17 cellular contexts compared by ENCODE assay signal in the genomic region with DNA sequence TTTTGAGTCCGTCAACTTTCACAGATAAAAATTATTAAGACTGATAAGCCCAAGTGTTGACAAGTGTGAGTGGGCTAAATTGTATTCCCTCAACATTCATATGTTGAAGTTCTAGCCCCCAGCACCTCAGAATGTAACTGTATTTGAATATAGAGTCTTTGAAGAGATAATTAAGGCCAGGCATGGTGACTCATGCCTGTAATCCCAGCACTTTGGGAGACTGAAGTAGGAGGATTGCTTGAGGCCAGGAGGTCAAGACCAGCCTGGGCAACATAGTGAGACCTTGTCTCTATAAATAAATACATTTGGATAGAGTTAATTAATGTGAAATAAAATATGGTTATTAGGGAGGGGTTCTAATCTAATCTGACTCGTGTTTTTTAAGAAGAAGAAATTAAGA.
"Had no signal": no experiment of that assay in that cellular context is flagged by ENCODE, and none has a peak within 500 bp of the region (broad histone marks: within the 10 kb centered on the region; RNA-seq: fewer than 3 reads in every experiment).

No MANE protein-coding gene starts in this region.

- ATAC-seq: activated CD4-positive, alpha-beta T cell treated with anti-CD3 and anti-CD28 coated beads for 36 hours; activated T-cell treated with anti-CD3 and anti-CD28 coated beads, Interleukin-2, amount 50 U/mL, for 72 hours; natural killer cell treated with Interleukin-12 subunit alpha and Interleukin-12 subunit beta and Interleukin-15 and Interleukin-18, amount 100 ng/mL, for 72 hours; sciatic nerve had no signal

- H3K9me3 ChIP-seq: colonic mucosa, thoracic aorta had no signal

- H3K4me1 ChIP-seq: colonic mucosa had no signal

- DNase-seq: activated CD4-positive, alpha-beta memory T cell treated with anti-CD3 and anti-CD28 coated beads, Interleukin-2, amount 10 ng/mL, durations not matched to agents 7 days and 5 days; activated CD4-positive, alpha-beta T cell treated with anti-CD3 and anti-CD28 coated beads for 36 hours; activated CD8-positive, alpha-beta memory T cell treated with anti-CD3 and anti-CD28 coated beads, Interleukin-2, amount 50 U/mL, for 4 hours; activated naive CD8-positive, alpha-beta T cell treated with anti-CD3 and anti-CD28 coated beads, Interleukin-2, amount 10 ng/mL, durations not matched to agents 7 days and 5 days; activated T-cell treated with anti-CD3 and anti-CD28 coated beads, Interleukin-2, amount 50 U/mL, for 72 hours; caudate nucleus; colonic mucosa; effector CD8-positive, alpha-beta T cell; occipital lobe; stimulated activated CD4-positive, alpha-beta T cell treated with anti-CD3 and anti-CD28 coated beads, Interleukin-12 subunit alpha, Interleukin-12 subunit beta, amount 100 ng/mL, for 4 hours; stimulated activated naive CD4-positive, alpha-beta T cell treated with Interleukin-2 at 50 U/mL for 16 hours had no signal

- H3K9me3 Mint-ChIP-seq: activated CD4-positive, alpha-beta memory T cell treated with anti-CD3 and anti-CD28 coated beads, Interleukin-2, amount 10 ng/mL, durations not matched to agents 7 days and 5 days; activated naive CD8-positive, alpha-beta T cell treated with anti-CD3 and anti-CD28 coated beads, Interleukin-2, amount 10 ng/mL, durations not matched to agents 7 days and 5 days; activated T-cell treated with anti-CD3 and anti-CD28 coated beads, Interleukin-2, amount 50 U/mL, for 72 hours; memory B cell; natural killer cell treated with Interleukin-12 subunit alpha and Interleukin-12 subunit beta and Interleukin-15 and Interleukin-18, amount 100 ng/mL, for 72 hours had no signal

- H3K36me3 ChIP-seq: colonic mucosa, thoracic aorta had no signal

- H3K4me1 Mint-ChIP-seq: activated CD4-positive, alpha-beta T cell treated with anti-CD3 and anti-CD28 coated beads for 36 hours; memory B cell had no signal

- H3K27me3 Mint-ChIP-seq: progenitor cell of endocrine pancreas had no signal

- H3K27ac Mint-ChIP-seq: activated CD4-positive, alpha-beta memory T cell treated with anti-CD3 and anti-CD28 coated beads, Interleukin-2, amount 10 ng/mL, durations not matched to agents 7 days and 5 days; activated CD4-positive, alpha-beta T cell treated with anti-CD3 and anti-CD28 coated beads for 36 hours; activated naive CD8-positive, alpha-beta T cell treated with anti-CD3 and anti-CD28 coated beads, Interleukin-2, amount 10 ng/mL, durations not matched to agents 7 days and 5 days; activated T-cell treated with anti-CD3 and anti-CD28 coated beads, Interleukin-2, amount 50 U/mL, for 72 hours; memory B cell; natural killer cell treated with Interleukin-12 subunit alpha and Interleukin-12 subunit beta and Interleukin-15 and Interleukin-18, amount 100 ng/mL, for 72 hours; progenitor cell of endocrine pancreas had no signal

- H3K4me3 Mint-ChIP-seq: activated CD4-positive, alpha-beta memory T cell treated with anti-CD3 and anti-CD28 coated beads, Interleukin-2, amount 10 ng/mL, durations not matched to agents 7 days and 5 days; activated CD4-positive, alpha-beta T cell treated with anti-CD3 and anti-CD28 coated beads for 36 hours; activated naive CD8-positive, alpha-beta T cell treated with anti-CD3 and anti-CD28 coated beads, Interleukin-2, amount 10 ng/mL, durations not matched to agents 7 days and 5 days; activated T-cell treated with anti-CD3 and anti-CD28 coated beads, Interleukin-2, amount 50 U/mL, for 72 hours; memory B cell; natural killer cell treated with Interleukin-12 subunit alpha and Interleukin-12 subunit beta and Interleukin-15 and Interleukin-18, amount 100 ng/mL, for 72 hours had no signal

- H3K27me3 ChIP-seq: colonic mucosa had no signal

- H3K36me3 Mint-ChIP-seq: activated naive CD8-positive, alpha-beta T cell treated with anti-CD3 and anti-CD28 coated beads, Interleukin-2, amount 10 ng/mL, durations not matched to agents 7 days and 5 days; memory B cell; natural killer cell treated with Interleukin-12 subunit alpha and Interleukin-12 subunit beta and Interleukin-15 and Interleukin-18, amount 100 ng/mL, for 72 hours had no signal

- H3K27ac ChIP-seq: colonic mucosa, VCaP had no signal

- H3K4me3 ChIP-seq: colonic mucosa, thoracic aorta had no signal
